In the genomic region with DNA sequence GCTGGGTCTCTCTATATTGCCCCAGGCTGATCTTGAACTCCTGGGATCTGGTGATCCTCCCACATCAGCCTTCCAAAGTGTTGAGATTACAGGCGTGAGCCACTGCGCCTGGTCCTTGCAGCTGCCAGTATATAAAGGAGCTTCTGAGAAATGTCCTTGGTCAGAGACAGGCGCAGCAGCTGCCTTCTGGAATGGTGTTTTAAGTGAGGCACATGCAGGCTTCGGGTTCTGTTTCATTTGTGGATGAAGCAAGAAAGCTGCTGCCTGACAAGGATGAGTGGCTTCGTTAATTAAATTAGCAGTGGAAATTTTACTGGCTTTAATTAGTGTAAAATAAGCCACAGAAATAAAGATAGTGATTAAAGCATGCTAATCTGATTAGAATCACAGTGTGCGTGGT, we compare ENCODE assay signal across 1 cellular context.
TF ChIP-seq lines count a peak whose summit lies in the region.

No MANE protein-coding gene starts in this region.

TF ChIP-seq in WTC11, 78 proteins besides CTCF, POLR2A, EP300 and RAD21 (continued from another document):
- TF ChIP-seq RELA (CRISPR knock-in tag; IDR thresholded peaks at IDR 0.05; ENCODE audit: borderline replicate concordance) (no peak), USF1 (CRISPR knock-in tag; IDR thresholded peaks at IDR 0.05) (no peak), GTF2I (CRISPR knock-in tag; conservative IDR thresholded peaks at IDR 0.05) (no peak), NFE2L1 (CRISPR knock-in tag; IDR thresholded peaks at IDR 0.05) (no peak), JUN (CRISPR knock-in tag; IDR thresholded peaks at IDR 0.05) (no peak), JAZF1 (CRISPR knock-in tag; IDR thresholded peaks at IDR 0.05) (no peak)
- TF ChIP-seq, protein P1, sequence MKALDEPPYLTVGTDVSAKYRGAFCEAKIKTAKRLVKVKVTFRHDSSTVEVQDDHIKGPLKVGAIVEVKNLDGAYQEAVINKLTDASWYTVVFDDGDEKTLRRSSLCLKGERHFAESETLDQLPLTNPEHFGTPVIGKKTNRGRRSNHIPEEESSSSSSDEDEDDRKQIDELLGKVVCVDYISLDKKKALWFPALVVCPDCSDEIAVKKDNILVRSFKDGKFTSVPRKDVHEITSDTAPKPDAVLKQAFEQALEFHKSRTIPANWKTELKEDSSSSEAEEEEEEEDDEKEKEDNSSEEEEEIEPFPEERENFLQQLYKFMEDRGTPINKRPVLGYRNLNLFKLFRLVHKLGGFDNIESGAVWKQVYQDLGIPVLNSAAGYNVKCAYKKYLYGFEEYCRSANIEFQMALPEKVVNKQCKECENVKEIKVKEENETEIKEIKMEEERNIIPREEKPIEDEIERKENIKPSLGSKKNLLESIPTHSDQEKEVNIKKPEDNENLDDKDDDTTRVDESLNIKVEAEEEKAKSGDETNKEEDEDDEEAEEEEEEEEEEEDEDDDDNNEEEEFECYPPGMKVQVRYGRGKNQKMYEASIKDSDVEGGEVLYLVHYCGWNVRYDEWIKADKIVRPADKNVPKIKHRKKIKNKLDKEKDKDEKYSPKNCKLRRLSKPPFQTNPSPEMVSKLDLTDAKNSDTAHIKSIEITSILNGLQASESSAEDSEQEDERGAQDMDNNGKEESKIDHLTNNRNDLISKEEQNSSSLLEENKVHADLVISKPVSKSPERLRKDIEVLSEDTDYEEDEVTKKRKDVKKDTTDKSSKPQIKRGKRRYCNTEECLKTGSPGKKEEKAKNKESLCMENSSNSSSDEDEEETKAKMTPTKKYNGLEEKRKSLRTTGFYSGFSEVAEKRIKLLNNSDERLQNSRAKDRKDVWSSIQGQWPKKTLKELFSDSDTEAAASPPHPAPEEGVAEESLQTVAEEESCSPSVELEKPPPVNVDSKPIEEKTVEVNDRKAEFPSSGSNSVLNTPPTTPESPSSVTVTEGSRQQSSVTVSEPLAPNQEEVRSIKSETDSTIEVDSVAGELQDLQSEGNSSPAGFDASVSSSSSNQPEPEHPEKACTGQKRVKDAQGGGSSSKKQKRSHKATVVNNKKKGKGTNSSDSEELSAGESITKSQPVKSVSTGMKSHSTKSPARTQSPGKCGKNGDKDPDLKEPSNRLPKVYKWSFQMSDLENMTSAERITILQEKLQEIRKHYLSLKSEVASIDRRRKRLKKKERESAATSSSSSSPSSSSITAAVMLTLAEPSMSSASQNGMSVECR (CRISPR knock-in tag; IDR thresholded peaks at IDR 0.05; ENCODE audit: borderline replicate concordance) = no peak
- TF ChIP-seq, protein P2, sequence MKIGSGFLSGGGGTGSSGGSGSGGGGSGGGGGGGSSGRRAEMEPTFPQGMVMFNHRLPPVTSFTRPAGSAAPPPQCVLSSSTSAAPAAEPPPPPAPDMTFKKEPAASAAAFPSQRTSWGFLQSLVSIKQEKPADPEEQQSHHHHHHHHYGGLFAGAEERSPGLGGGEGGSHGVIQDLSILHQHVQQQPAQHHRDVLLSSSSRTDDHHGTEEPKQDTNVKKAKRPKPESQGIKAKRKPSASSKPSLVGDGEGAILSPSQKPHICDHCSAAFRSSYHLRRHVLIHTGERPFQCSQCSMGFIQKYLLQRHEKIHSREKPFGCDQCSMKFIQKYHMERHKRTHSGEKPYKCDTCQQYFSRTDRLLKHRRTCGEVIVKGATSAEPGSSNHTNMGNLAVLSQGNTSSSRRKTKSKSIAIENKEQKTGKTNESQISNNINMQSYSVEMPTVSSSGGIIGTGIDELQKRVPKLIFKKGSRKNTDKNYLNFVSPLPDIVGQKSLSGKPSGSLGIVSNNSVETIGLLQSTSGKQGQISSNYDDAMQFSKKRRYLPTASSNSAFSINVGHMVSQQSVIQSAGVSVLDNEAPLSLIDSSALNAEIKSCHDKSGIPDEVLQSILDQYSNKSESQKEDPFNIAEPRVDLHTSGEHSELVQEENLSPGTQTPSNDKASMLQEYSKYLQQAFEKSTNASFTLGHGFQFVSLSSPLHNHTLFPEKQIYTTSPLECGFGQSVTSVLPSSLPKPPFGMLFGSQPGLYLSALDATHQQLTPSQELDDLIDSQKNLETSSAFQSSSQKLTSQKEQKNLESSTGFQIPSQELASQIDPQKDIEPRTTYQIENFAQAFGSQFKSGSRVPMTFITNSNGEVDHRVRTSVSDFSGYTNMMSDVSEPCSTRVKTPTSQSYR (CRISPR knock-in tag; IDR thresholded peaks at IDR 0.05) = no peak
TF ChIP-seq in WTC11: peak in this region for 0.
